1 cellular context compared by ENCODE assay signal in the genomic region with DNA sequence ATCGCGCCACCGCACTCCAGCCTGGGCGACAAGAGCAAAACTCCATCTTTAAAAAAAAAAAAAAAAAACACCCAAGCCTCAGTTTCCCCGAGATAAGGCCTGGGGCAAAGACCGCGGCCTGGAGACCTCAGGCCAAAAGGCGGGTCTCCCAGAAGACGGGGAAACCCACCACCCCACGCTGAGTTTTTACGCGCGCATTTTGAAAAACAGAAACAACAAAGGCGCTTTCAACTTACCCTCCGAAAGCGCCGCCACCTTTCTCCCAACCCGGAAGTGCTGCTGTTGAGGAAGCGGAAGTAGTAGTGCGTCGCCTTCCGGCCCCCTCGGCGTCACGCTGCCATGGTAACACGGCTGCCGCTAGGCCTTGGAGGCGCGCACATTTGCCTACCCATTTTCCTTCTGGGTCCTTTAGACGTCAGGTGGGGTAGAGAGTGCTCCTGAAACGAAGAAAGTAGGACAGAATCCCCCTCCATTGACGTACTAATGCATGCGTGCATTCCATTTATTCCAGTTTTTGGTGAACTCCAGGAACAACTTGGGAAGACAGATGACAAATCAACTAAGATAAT.
TF ChIP-seq lines count a peak whose summit lies in the region.

A gene with protein sequence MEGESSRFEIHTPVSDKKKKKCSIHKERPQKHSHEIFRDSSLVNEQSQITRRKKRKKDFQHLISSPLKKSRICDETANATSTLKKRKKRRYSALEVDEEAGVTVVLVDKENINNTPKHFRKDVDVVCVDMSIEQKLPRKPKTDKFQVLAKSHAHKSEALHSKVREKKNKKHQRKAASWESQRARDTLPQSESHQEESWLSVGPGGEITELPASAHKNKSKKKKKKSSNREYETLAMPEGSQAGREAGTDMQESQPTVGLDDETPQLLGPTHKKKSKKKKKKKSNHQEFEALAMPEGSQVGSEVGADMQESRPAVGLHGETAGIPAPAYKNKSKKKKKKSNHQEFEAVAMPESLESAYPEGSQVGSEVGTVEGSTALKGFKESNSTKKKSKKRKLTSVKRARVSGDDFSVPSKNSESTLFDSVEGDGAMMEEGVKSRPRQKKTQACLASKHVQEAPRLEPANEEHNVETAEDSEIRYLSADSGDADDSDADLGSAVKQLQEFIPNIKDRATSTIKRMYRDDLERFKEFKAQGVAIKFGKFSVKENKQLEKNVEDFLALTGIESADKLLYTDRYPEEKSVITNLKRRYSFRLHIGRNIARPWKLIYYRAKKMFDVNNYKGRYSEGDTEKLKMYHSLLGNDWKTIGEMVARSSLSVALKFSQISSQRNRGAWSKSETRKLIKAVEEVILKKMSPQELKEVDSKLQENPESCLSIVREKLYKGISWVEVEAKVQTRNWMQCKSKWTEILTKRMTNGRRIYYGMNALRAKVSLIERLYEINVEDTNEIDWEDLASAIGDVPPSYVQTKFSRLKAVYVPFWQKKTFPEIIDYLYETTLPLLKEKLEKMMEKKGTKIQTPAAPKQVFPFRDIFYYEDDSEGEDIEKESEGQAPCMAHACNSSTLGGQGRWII (minus strand): TSS at position 287 of the 569 bp plus-strand sequence. CDS start 4,019 bp downstream, outside the sequence.

TF ChIP-seq in HepG2, 621 proteins besides CTCF, POLR2A, EP300 and RAD21 (continued from another document and continues in another):
- TF ChIP-seq, protein P1, sequence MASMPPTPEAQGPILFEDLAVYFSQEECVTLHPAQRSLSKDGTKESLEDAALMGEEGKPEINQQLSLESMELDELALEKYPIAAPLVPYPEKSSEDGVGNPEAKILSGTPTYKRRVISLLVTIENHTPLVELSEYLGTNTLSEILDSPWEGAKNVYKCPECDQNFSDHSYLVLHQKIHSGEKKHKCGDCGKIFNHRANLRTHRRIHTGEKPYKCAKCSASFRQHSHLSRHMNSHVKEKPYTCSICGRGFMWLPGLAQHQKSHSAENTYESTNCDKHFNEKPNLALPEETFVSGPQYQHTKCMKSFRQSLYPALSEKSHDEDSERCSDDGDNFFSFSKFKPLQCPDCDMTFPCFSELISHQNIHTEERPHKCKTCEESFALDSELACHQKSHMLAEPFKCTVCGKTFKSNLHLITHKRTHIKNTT (CRISPR knock-in tag; IDR thresholded peaks at IDR 0.05): no peak
- TF ChIP-seq ONECUT2 (CRISPR knock-in tag; IDR thresholded peaks at IDR 0.05) (no peak), ZNF253 (CRISPR knock-in tag; IDR thresholded peaks at IDR 0.05; ENCODE audit: borderline replicate concordance) (no peak), FOXK1 (CRISPR knock-in tag; IDR thresholded peaks at IDR 0.05; ENCODE audit: borderline replicate concordance, low read depth) (peak; percentile 72; the same call in 1 of the 2 replicates), ZNF101 (CRISPR knock-in tag; IDR thresholded peaks at IDR 0.05; ENCODE audit: borderline replicate concordance, low read depth) (no peak), ZSCAN9 (CRISPR knock-in tag; IDR thresholded peaks at IDR 0.05; ENCODE audit: borderline replicate concordance) (no peak), NRL (CRISPR knock-in tag; IDR thresholded peaks at IDR 0.05; ENCODE audit: borderline replicate concordance) (peak; percentile 48; the same call in 1 of the 2 replicates), ZFYVE20 (CRISPR knock-in tag; IDR thresholded peaks at IDR 0.05; ENCODE audit: borderline replicate concordance, low read depth) (no peak), TAF15 (IDR thresholded peaks at IDR 0.05; ENCODE audit: low read depth, low read length, poor library complexity, severe bottlenecking) (no peak), ZNF629 (CRISPR knock-in tag; conservative IDR thresholded peaks at IDR 0.05) (0 out of 2 replicates have a peak, but pooled peaks have one; percentile 25), MXI1 (IDR thresholded peaks at IDR 0.05; ENCODE audit: borderline replicate concordance, low read depth, low read length) (peak; percentile 95; the same call in 2 of the 3 replicates), ZNF143 (CRISPR knock-in tag; IDR thresholded peaks at IDR 0.05) (no peak), BORCS8-MEF2B (CRISPR knock-in tag; IDR thresholded peaks at IDR 0.05) (peak; percentile 49; the same call in 1 of the 2 replicates), HMG20B (CRISPR knock-in tag; conservative IDR thresholded peaks at IDR 0.05) (no peak), KDM5B (CRISPR knock-in tag; IDR thresholded peaks at IDR 0.05; ENCODE audit: borderline replicate concordance) (peak; percentile 50; the same call in 1 of the 2 replicates), PTBP1 (IDR thresholded peaks at IDR 0.05; ENCODE audit: low read depth, low read length, poor library complexity, severe bottlenecking) (no peak), HOXA5 (CRISPR knock-in tag; IDR thresholded peaks at IDR 0.05) (no peak), TARDBP (CRISPR knock-in tag; IDR thresholded peaks at IDR 0.05) (0 out of 2 replicates have a peak, but pooled peaks have one; percentile 45), ELF1 (CRISPR knock-in tag; IDR thresholded peaks at IDR 0.05) (peak; percentile 99), MYNN (CRISPR knock-in tag; IDR thresholded peaks at IDR 0.05; ENCODE audit: low read depth) (no peak), ZNF607 (CRISPR knock-in tag; IDR thresholded peaks at IDR 0.05; ENCODE audit: borderline replicate concordance) (peak; percentile 62; the same call in 1 of the 2 replicates), GATAD1 (CRISPR knock-in tag; IDR thresholded peaks at IDR 0.05) (peak; percentile 93), ARNT2 (CRISPR knock-in tag; IDR thresholded peaks at IDR 0.05; ENCODE audit: low read depth) (peak; percentile 54; the same call in 1 of the 2 replicates), SPEN (CRISPR knock-in tag; IDR thresholded peaks at IDR 0.05; ENCODE audit: low read depth) (peak; percentile 76; the same call in 1 of the 2 replicates), SMAD3 (CRISPR knock-in tag; IDR thresholded peaks at IDR 0.05) (no peak), CREM (IDR thresholded peaks at IDR 0.05) (peak; percentile 89), CREM (CRISPR knock-in tag; IDR thresholded peaks at IDR 0.05) (no peak), NR2C2 (CRISPR knock-in tag; IDR thresholded peaks at IDR 0.05; ENCODE audit: borderline replicate concordance) (peak; percentile 98), HDAC6 (IDR thresholded peaks at IDR 0.05; ENCODE audit: low read depth, low read length) (no peak), MAFK (conservative IDR thresholded peaks at IDR 0.05 in 1 of 2, IDR thresholded peaks at IDR 0.05 in 1 of 2; ENCODE audit: low read length in 2 of 2) (no peak), ETV6 (CRISPR knock-in tag; conservative IDR thresholded peaks at IDR 0.05) (peak; percentile 62; the same call in 1 of the 2 replicates)
- TF ChIP-seq, protein P2, sequence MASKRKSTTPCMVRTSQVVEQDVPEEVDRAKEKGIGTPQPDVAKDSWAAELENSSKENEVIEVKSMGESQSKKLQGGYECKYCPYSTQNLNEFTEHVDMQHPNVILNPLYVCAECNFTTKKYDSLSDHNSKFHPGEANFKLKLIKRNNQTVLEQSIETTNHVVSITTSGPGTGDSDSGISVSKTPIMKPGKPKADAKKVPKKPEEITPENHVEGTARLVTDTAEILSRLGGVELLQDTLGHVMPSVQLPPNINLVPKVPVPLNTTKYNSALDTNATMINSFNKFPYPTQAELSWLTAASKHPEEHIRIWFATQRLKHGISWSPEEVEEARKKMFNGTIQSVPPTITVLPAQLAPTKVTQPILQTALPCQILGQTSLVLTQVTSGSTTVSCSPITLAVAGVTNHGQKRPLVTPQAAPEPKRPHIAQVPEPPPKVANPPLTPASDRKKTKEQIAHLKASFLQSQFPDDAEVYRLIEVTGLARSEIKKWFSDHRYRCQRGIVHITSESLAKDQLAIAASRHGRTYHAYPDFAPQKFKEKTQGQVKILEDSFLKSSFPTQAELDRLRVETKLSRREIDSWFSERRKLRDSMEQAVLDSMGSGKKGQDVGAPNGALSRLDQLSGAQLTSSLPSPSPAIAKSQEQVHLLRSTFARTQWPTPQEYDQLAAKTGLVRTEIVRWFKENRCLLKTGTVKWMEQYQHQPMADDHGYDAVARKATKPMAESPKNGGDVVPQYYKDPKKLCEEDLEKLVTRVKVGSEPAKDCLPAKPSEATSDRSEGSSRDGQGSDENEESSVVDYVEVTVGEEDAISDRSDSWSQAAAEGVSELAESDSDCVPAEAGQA (IDR thresholded peaks at IDR 0.05; ENCODE audit: low read depth): no peak
- TF ChIP-seq, protein P2 (CRISPR knock-in tag; IDR thresholded peaks at IDR 0.05; ENCODE audit: borderline replicate concordance): no peak
- TF ChIP-seq, protein P3, sequence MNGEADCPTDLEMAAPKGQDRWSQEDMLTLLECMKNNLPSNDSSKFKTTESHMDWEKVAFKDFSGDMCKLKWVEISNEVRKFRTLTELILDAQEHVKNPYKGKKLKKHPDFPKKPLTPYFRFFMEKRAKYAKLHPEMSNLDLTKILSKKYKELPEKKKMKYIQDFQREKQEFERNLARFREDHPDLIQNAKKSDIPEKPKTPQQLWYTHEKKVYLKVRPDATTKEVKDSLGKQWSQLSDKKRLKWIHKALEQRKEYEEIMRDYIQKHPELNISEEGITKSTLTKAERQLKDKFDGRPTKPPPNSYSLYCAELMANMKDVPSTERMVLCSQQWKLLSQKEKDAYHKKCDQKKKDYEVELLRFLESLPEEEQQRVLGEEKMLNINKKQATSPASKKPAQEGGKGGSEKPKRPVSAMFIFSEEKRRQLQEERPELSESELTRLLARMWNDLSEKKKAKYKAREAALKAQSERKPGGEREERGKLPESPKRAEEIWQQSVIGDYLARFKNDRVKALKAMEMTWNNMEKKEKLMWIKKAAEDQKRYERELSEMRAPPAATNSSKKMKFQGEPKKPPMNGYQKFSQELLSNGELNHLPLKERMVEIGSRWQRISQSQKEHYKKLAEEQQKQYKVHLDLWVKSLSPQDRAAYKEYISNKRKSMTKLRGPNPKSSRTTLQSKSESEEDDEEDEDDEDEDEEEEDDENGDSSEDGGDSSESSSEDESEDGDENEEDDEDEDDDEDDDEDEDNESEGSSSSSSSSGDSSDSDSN (CRISPR knock-in tag; IDR thresholded peaks at IDR 0.05): 0 out of 2 replicates have a peak, but pooled peaks have one; percentile 32
- TF ChIP-seq, protein P4, sequence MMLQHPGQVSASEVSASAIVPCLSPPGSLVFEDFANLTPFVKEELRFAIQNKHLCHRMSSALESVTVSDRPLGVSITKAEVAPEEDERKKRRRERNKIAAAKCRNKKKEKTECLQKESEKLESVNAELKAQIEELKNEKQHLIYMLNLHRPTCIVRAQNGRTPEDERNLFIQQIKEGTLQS (CRISPR knock-in tag; IDR thresholded peaks at IDR 0.05): no peak
- TF ChIP-seq, protein P5, sequence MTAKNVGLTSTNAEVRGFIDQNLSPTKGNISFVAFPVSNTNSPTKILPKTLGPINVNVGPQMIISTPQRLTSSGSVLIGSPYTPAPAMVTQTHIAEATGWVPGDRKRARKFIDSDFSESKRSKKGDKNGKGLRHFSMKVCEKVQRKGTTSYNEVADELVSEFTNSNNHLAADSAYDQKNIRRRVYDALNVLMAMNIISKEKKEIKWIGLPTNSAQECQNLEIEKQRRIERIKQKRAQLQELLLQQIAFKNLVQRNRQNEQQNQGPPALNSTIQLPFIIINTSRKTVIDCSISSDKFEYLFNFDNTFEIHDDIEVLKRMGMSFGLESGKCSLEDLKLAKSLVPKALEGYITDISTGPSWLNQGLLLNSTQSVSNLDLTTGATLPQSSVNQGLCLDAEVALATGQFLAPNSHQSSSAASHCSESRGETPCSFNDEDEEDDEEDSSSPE (CRISPR knock-in tag; IDR thresholded peaks at IDR 0.05): peak; percentile 78
- TF ChIP-seq, protein P6, sequence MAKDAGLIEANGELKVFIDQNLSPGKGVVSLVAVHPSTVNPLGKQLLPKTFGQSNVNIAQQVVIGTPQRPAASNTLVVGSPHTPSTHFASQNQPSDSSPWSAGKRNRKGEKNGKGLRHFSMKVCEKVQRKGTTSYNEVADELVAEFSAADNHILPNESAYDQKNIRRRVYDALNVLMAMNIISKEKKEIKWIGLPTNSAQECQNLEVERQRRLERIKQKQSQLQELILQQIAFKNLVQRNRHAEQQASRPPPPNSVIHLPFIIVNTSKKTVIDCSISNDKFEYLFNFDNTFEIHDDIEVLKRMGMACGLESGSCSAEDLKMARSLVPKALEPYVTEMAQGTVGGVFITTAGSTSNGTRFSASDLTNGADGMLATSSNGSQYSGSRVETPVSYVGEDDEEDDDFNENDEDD (CRISPR knock-in tag; IDR thresholded peaks at IDR 0.05; ENCODE audit: borderline replicate concordance): peak; percentile 77; the same call in 1 of the 2 replicates
- TF ChIP-seq, protein P7, sequence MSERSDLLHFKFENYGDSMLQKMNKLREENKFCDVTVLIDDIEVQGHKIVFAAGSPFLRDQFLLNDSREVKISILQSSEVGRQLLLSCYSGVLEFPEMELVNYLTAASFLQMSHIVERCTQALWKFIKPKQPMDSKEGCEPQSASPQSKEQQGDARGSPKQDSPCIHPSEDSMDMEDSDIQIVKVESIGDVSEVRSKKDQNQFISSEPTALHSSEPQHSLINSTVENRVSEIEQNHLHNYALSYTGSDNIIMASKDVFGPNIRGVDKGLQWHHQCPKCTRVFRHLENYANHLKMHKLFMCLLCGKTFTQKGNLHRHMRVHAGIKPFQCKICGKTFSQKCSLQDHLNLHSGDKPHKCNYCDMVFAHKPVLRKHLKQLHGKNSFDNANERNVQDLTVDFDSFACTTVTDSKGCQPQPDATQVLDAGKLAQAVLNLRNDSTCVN (CRISPR knock-in tag; IDR thresholded peaks at IDR 0.05; ENCODE audit: borderline replicate concordance): 0 out of 2 replicates have a peak, but pooled peaks have one; percentile 29
- TF ChIP-seq, protein P8, sequence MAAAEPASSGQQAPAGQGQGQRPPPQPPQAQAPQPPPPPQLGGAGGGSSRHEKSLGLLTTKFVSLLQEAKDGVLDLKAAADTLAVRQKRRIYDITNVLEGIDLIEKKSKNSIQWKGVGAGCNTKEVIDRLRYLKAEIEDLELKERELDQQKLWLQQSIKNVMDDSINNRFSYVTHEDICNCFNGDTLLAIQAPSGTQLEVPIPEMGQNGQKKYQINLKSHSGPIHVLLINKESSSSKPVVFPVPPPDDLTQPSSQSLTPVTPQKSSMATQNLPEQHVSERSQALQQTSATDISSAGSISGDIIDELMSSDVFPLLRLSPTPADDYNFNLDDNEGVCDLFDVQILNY (CRISPR knock-in tag; conservative IDR thresholded peaks at IDR 0.05): no peak; the same call in 1 of the 2 replicates
